26 cellular contexts compared by ENCODE assay signal in genomic region chr3:169034401-169034800, GRCh38.
DNase-seq lines count a peak whose midpoint lies in the region; ATAC-seq and TF ChIP-seq lines count a peak whose summit lies in the region.
"Had no signal": no experiment of that assay in that cellular context is flagged by ENCODE, and none has a peak within 500 bp of the region (broad histone marks: within the 10 kb centered on the region; RNA-seq: fewer than 3 reads in every experiment).

No MANE protein-coding gene starts in this region.

- H3K27ac Mint-ChIP-seq in activated T-cell treated with anti-CD3 and anti-CD28 coated beads, Interleukin-2, amount 50 U/mL, for 72 hours, result no peak overlapping the region
- H3K27ac Mint-ChIP-seq: activated naive CD4-positive, alpha-beta T cell treated with anti-CD3 and anti-CD28 coated beads, Interleukin-2, amount 50 U/mL, for 24 hours; CD4-positive, CD25-positive, alpha-beta regulatory T cell; memory B cell; naive B cell had no signal

- no peak overlapping the region for H3K4me3 ChIP-seq in choroid plexus epithelial cell (ENCODE audit: low read depth, low read length)
- H3K4me3 ChIP-seq: gastrocnemius medialis, GM12878, HAP-1, vagina had no signal

- no peaks in the 10 kb centered on the region for H3K4me1 ChIP-seq in foreskin keratinocyte
- H3K4me1 ChIP-seq: gastrocnemius medialis, HAP-1, vagina had no signal

- no peaks in the 10 kb centered on the region for H3K27me3 ChIP-seq in foreskin keratinocyte
- H3K27me3 ChIP-seq: gastrocnemius medialis, vagina had no signal

- no peak overlapping the region for H3K27ac ChIP-seq in foreskin keratinocyte
- H3K27ac ChIP-seq: gastrocnemius medialis, vagina had no signal

- H3K27me3 Mint-ChIP-seq in activated T-cell treated with anti-CD3 and anti-CD28 coated beads, Interleukin-2, amount 50 U/mL, for 72 hours (ENCODE audit: low read depth), result no peaks in the 10 kb centered on the region
- H3K27me3 Mint-ChIP-seq: activated naive CD4-positive, alpha-beta T cell treated with anti-CD3 and anti-CD28 coated beads, Interleukin-2, amount 50 U/mL, for 24 hours; CD4-positive, CD25-positive, alpha-beta regulatory T cell; effector memory CD8-positive, alpha-beta T cell; memory B cell; naive B cell had no signal

- H3K36me3 Mint-ChIP-seq in activated T-cell treated with anti-CD3 and anti-CD28 coated beads, Interleukin-2, amount 50 U/mL, for 72 hours (ENCODE audit: insufficient read depth in 2 of 2), result no peaks in the 10 kb centered on the region
- H3K36me3 Mint-ChIP-seq: activated naive CD4-positive, alpha-beta T cell treated with anti-CD3 and anti-CD28 coated beads, Interleukin-2, amount 50 U/mL, for 24 hours; CD4-positive, CD25-positive, alpha-beta regulatory T cell; memory B cell; naive B cell had no signal

- peak; percentile 60 for ATAC-seq in foreskin keratinocyte
- no peak for ATAC-seq in activated T-cell treated with anti-CD3 and anti-CD28 coated beads, Interleukin-2, amount 50 U/mL, for 72 hours (replicated peaks in 1 of 2)
- no peak for ATAC-seq in HG02885 (IDR thresholded peaks at IDR 0.05; ENCODE audit: poor library complexity, unreplicated experiment)
- ATAC-seq in HG02678 (IDR thresholded peaks at IDR 0.05; ENCODE audit: unreplicated experiment), result no peak
- ATAC-seq in HG02884 (IDR thresholded peaks at IDR 0.05; ENCODE audit: unreplicated experiment), result no peak
- ATAC-seq: effector memory CD8-positive, alpha-beta T cell; gastrocnemius medialis; GM12878 had no signal

- TF ChIP-seq CTCF in AG09319 (IDR thresholded peaks at IDR 0.05; ENCODE audit: low read depth, low read length) (no peak), choroid plexus epithelial cell (conservative IDR thresholded peaks at IDR 0.05; ENCODE audit: low read depth, low read length) (no peak), foreskin keratinocyte (conservative IDR thresholded peaks at IDR 0.05) (no peak)

- no peaks in the 10 kb centered on the region for H3K4me1 Mint-ChIP-seq in activated T-cell treated with anti-CD3 and anti-CD28 coated beads, Interleukin-2, amount 50 U/mL, for 72 hours (ENCODE audit: low read depth)
- H3K4me1 Mint-ChIP-seq: activated naive CD4-positive, alpha-beta T cell treated with anti-CD3 and anti-CD28 coated beads, Interleukin-2, amount 50 U/mL, for 24 hours; CD4-positive, CD25-positive, alpha-beta regulatory T cell; memory B cell; naive B cell had no signal

- no peak overlapping the region for H3K4me3 Mint-ChIP-seq in activated T-cell treated with anti-CD3 and anti-CD28 coated beads, Interleukin-2, amount 50 U/mL, for 72 hours
- H3K4me3 Mint-ChIP-seq: activated naive CD4-positive, alpha-beta T cell treated with anti-CD3 and anti-CD28 coated beads, Interleukin-2, amount 50 U/mL, for 24 hours; CD4-positive, CD25-positive, alpha-beta regulatory T cell; effector memory CD8-positive, alpha-beta T cell; memory B cell; naive B cell had no signal

- DNase-seq in AG09319 (ENCODE audit: extremely low read depth, low read depth), result peak; percentile 22
- DNase-seq in HT1080 (ENCODE audit: low read depth), result peak; percentile 51
- DNase-seq in choroid plexus epithelial cell (ENCODE audit: low read depth), result peak; percentile 71
- peak in 1 of 2 donors; percentile 49 for DNase-seq in foreskin keratinocyte
- DNase-seq in activated T-cell treated with anti-CD3 and anti-CD28 coated beads, Interleukin-2, amount 50 U/mL, for 72 hours, result no peak
- DNase-seq: activated T-cell treated with anti-CD3 and anti-CD28 coated beads, Interleukin-2, amount 50 U/mL, for 48 hours; CD4-positive, CD25-positive, alpha-beta regulatory T cell; DMS 273 treated with DMSO at 0.1 percent for 48 hours; effector memory CD8-positive, alpha-beta T cell; gastrocnemius medialis; GF-D8; MM.1S; naive B cell; NCI-H146; NCI-H2171 treated with DMSO at 0.1 percent for 48 hours; NCI-H69; occipital lobe; Right ventricle myocardium superior had no signal

- H3K9me3 Mint-ChIP-seq in activated T-cell treated with anti-CD3 and anti-CD28 coated beads, Interleukin-2, amount 50 U/mL, for 72 hours, result no peaks in the 10 kb centered on the region
- H3K9me3 Mint-ChIP-seq: activated naive CD4-positive, alpha-beta T cell treated with anti-CD3 and anti-CD28 coated beads, Interleukin-2, amount 50 U/mL, for 24 hours had no signal

Comparison
In these comparisons a context has a peak if more than half of its experiments do, and no peak if none do; other contexts are left out.
1. DNase-seq: peak in AG09319 (single experiment), HT1080 (single experiment) and choroid plexus epithelial cell (single experiment); none in activated T-cell treated with anti-CD3 and anti-CD28 coated beads, Interleukin-2, amount 50 U/mL, for 72 hours (0 of 2).